Comparison of ENCODE assay signal across 8 cellular contexts in genomic region chr10:17200885-17201164, GRCh38. TPM values are rescaled to one million over a fixed set of nuclear protein-coding genes. Genes with fewer than 3 reads are reported as not detected.
DNase-seq lines count a peak whose midpoint lies in the region; ATAC-seq and TF ChIP-seq lines count a peak whose summit lies in the region.

No MANE protein-coding gene starts in this region.

- ATAC-seq in GM19463 (IDR thresholded peaks at IDR 0.05; ENCODE audit: unreplicated experiment) (peak; percentile 23), HG03521 (IDR thresholded peaks at IDR 0.05; ENCODE audit: unreplicated experiment) (peak; percentile 3), lower lobe of right lung (peak; percentile 66 to 81)

- DNase-seq in DMS53 treated with DMSO at 0.1 percent for 48 hours (lab: John Stamatoyannopoulos, UW; ENCODE audit: unreplicated experiment) (peak; percentile 53), SW480 (ENCODE audit: low spot score) (peak; percentile 57), dermis blood vessel endothelial cell (peak; percentile 83), lower lobe of right lung (no peak), NCI-H524 treated with DMSO at 0.1 percent for 48 hours (lab: John Stamatoyannopoulos, UW) (no peak)

- WGBS in thymus = under 1% methylated on average over 7 of the region's 7 CpGs

- H3K9me3 ChIP-seq in lower lobe of right lung = no peaks in the 10 kb centered on the region
- no peaks in the 10 kb centered on the region for H3K9me3 ChIP-seq in thymus (ENCODE audit: control insufficient read depth)

- H3K27ac ChIP-seq in lower lobe of right lung (peak overlapping the region; percentile 90), thymus (ENCODE audit: low read depth) (peak overlapping the region; percentile 87)

- H3K4me3 ChIP-seq in lower lobe of right lung (peak overlapping the region; percentile 81), thymus (ENCODE audit: low read length) (peak overlapping the region; percentile 75)

- H3K36me3 ChIP-seq in lower lobe of right lung = no peaks in the 10 kb centered on the region
- H3K36me3 ChIP-seq in thymus (ENCODE audit: control insufficient read depth, insufficient read depth) = no peaks in the 10 kb centered on the region

- peaks cover 22% of the 10 kb centered on the region for H3K4me1 ChIP-seq in lower lobe of right lung
- no peaks in the 10 kb centered on the region for H3K4me1 ChIP-seq in thymus (ENCODE audit: control insufficient read depth, insufficient read depth, low read length)

- no peak for TF ChIP-seq CTCF in lower lobe of right lung (IDR thresholded peaks at IDR 0.05)

- intact Hi-C loops in lower lobe of right lung (cut with DNase I) = no loop called here

- H3K27me3 ChIP-seq in lower lobe of right lung (ENCODE audit: low read depth) (no peaks in the 10 kb centered on the region), thymus (ENCODE audit: control insufficient read depth, insufficient read depth) (no peaks in the 10 kb centered on the region)

RNA-seq across cellular contexts. Expression of gene TRDMT1, which starts 0.6 kb away (rescaled TPM):
- 4.6 and 7.5 TPM in 2 replicates for total RNA-seq in dermis blood vessel endothelial cell
- 7.9 TPM for total RNA-seq in lower lobe of right lung
- 5.0 TPM for polyA plus RNA-seq in thymus

RNA-seq across cellular contexts. Expression of gene VIM, which starts 27.2 kb away (rescaled TPM):
- total RNA-seq in dermis blood vessel endothelial cell (4,841 and 6,960 TPM in 2 replicates), lower lobe of right lung (1,797 TPM)
- polyA plus RNA-seq in thymus = 781 TPM

Comparison
In these comparisons a context has a peak if more than half of its experiments do, and no peak if none do; other contexts are left out.
1. DNase-seq: peak in DMS53 treated with DMSO at 0.1 percent for 48 hours (single experiment), SW480 (single experiment) and dermis blood vessel endothelial cell (single experiment); none in lower lobe of right lung (single experiment) and NCI-H524 treated with DMSO at 0.1 percent for 48 hours (single experiment).
2. ATAC-seq: peak in every context shown above with its lines; median percentile 74 in lower lobe of right lung; 23 in GM19463; 3 in HG03521.